12 cellular contexts compared by ENCODE assay signal in genomic region chrX:154239982-154240508, GRCh38. TPM values are rescaled to one million over a fixed set of nuclear protein-coding genes. Genes with fewer than 3 reads are reported as not detected.
DNase-seq lines count a peak whose midpoint lies in the region; ATAC-seq and TF ChIP-seq lines count a peak whose summit lies in the region.
"Not testable (repeated sequence)": the region's sequence is repeated elsewhere in the genome, so short reads cannot be mapped to it uniquely, and the experiment has no call there.
"Had no signal": no experiment of that assay in that cellular context is flagged by ENCODE, and none has a peak within 500 bp of the region (broad histone marks: within the 10 kb centered on the region; RNA-seq: fewer than 3 reads in every experiment).

No MANE protein-coding gene starts in this region.

- H3K27me3 ChIP-seq in Karpas-422 (ENCODE audit: low read length); lung (ENCODE audit: control insufficient read depth, insufficient read depth): not testable (repeated sequence)

- H3K36me3 Mint-ChIP-seq in T-helper 17 cell (ENCODE audit: low read depth); activated CD8-positive, alpha-beta memory T cell treated with anti-CD3 and anti-CD28 coated beads, Interleukin-2, amount 10 ng/mL, durations not matched to agents 7 days and 5 days; central memory CD8-positive, alpha-beta T cell (ENCODE audit: insufficient read depth); osteocyte (ENCODE audit: unreplicated experiment): not testable (repeated sequence)

- H3K9me2 ChIP-seq in Karpas-422 (replicated peaks; ENCODE audit: insufficient read depth, low read length): not testable (repeated sequence)

- H3K27ac ChIP-seq in Karpas-422 (ENCODE audit: low read length); lung (ENCODE audit: low read depth in 1 of 2, low read length in 1 of 2): not testable (repeated sequence)

- not testable (repeated sequence) for H3K79me2 ChIP-seq in Karpas-422 (ENCODE audit: low read length)

- H3K4me3 ChIP-seq in Karpas-422 (ENCODE audit: low read length); lung: not testable (repeated sequence)

- H3K4me1 Mint-ChIP-seq in T-helper 17 cell; activated CD8-positive, alpha-beta memory T cell treated with anti-CD3 and anti-CD28 coated beads, Interleukin-2, amount 10 ng/mL, durations not matched to agents 7 days and 5 days; osteocyte (ENCODE audit: unreplicated experiment): not testable (repeated sequence)
- H3K4me1 Mint-ChIP-seq in central memory CD8-positive, alpha-beta T cell: peaks cover 11% of the 10 kb centered on the region

- H3K4me2 ChIP-seq in Karpas-422 (ENCODE audit: low read depth, low read length, poor library complexity, severe bottlenecking): not testable (repeated sequence)

- DNase-seq in Karpas-422 (peak; percentile 27), lung (ENCODE audit: low spot score) (peak; percentile 28), osteocyte (ENCODE audit: extremely low spot score, unreplicated experiment) (peak; percentile 68)
- DNase-seq in T-helper 17 cell; central memory CD8-positive, alpha-beta T cell (ENCODE audit: low spot score in 2 of 2): not testable (repeated sequence)
- DNase-seq in activated CD8-positive, alpha-beta memory T cell treated with anti-CD3 and anti-CD28 coated beads, Interleukin-2, amount 10 ng/mL, durations not matched to agents 7 days and 5 days: peak; percentile 11

- not testable (repeated sequence) for H3K9me3 ChIP-seq in Karpas-422 (ENCODE audit: low read length); T-helper 17 cell (ENCODE audit: control insufficient read depth, low read length, poor library complexity, severe bottlenecking); lung (ENCODE audit: control insufficient read depth in 2 of 2, insufficient read depth in 1 of 2, low read length in 1 of 2)

- ATAC-seq in T-helper 17 cell; activated CD8-positive, alpha-beta memory T cell treated with anti-CD3 and anti-CD28 coated beads, Interleukin-2, amount 10 ng/mL, durations not matched to agents 7 days and 5 days; central memory CD8-positive, alpha-beta T cell (replicated peaks; ENCODE audit: extremely low read depth, poor library complexity, severe bottlenecking); lung (ENCODE audit: insufficient read depth, low FRiP score): not testable (repeated sequence)
- ATAC-seq in esophagus mucosa: peak; percentile 35

- TF ChIP-seq CTCF in lung (IDR thresholded peaks at IDR 0.05; ENCODE audit: control extremely low read depth, extremely low read depth); osteocyte (IDR thresholded peaks at IDR 0.05): not testable (repeated sequence)

- not testable (repeated sequence) for H2AFZ ChIP-seq in Karpas-422 (ENCODE audit: low read length)

- H4K20me1 ChIP-seq in Karpas-422 (ENCODE audit: insufficient read depth, low read depth, low read length): not testable (repeated sequence)

- WGBS in lung, 2 donors: 83 to 90% methylated on average over 6 of the region's 8 CpGs

- H3K4me1 ChIP-seq in Karpas-422 (ENCODE audit: low read length); lung (ENCODE audit: control insufficient read depth in 2 of 2, insufficient read depth in 2 of 2, low read length in 2 of 2): not testable (repeated sequence)

- not testable (repeated sequence) for H3K27me3 Mint-ChIP-seq in T-helper 17 cell; activated CD8-positive, alpha-beta memory T cell treated with anti-CD3 and anti-CD28 coated beads, Interleukin-2, amount 10 ng/mL, durations not matched to agents 7 days and 5 days; central memory CD8-positive, alpha-beta T cell; osteocyte (ENCODE audit: unreplicated experiment)

- H3K9me3 Mint-ChIP-seq in activated CD8-positive, alpha-beta memory T cell treated with anti-CD3 and anti-CD28 coated beads, Interleukin-2, amount 10 ng/mL, durations not matched to agents 7 days and 5 days (ENCODE audit: low read depth); central memory CD8-positive, alpha-beta T cell; osteocyte (ENCODE audit: unreplicated experiment): not testable (repeated sequence)

- not testable (repeated sequence) for H3K4me3 Mint-ChIP-seq in T-helper 17 cell; activated CD8-positive, alpha-beta memory T cell treated with anti-CD3 and anti-CD28 coated beads, Interleukin-2, amount 10 ng/mL, durations not matched to agents 7 days and 5 days; central memory CD8-positive, alpha-beta T cell; osteocyte (ENCODE audit: unreplicated experiment)

- H3K36me3 ChIP-seq in Karpas-422 (ENCODE audit: insufficient read depth, low read length); lung (ENCODE audit: control insufficient read depth in 2 of 2, insufficient read depth in 2 of 2, low read length in 2 of 2): not testable (repeated sequence)

- H3K27ac Mint-ChIP-seq in T-helper 17 cell: peak overlapping the region; percentile 19
- not testable (repeated sequence) for H3K27ac Mint-ChIP-seq in activated CD8-positive, alpha-beta memory T cell treated with anti-CD3 and anti-CD28 coated beads, Interleukin-2, amount 10 ng/mL, durations not matched to agents 7 days and 5 days; osteocyte (ENCODE audit: unreplicated experiment)
- peak overlapping the region; percentile 74 for H3K27ac Mint-ChIP-seq in central memory CD8-positive, alpha-beta T cell (ENCODE audit: low read depth)

- CTCF ChIA-PET in activated CD8-positive, alpha-beta memory T cell treated with anti-CD3 and anti-CD28 coated beads, Interleukin-2, amount 10 ng/mL, durations not matched to agents 7 days and 5 days (lab: Charles Lee): not testable (repeated sequence)

- H3K9ac ChIP-seq in Karpas-422 (ENCODE audit: low read length): not testable (repeated sequence)

RNA-seq across cellular contexts. Expression of gene OPN1MW3, which starts 17.3 kb away (rescaled TPM):
- total RNA-seq in Karpas-422 (2014; rRNA removed; shearing (Covaris generic); ENCODE audit: low replicate concordance): not detected in 2 replicates
- total RNA-seq in T-helper 17 cell (not detected), esophagus mucosa (not detected), lung (not detected), osteocyte (not detected in 2 replicates)
- total RNA-seq in activated CD8-positive, alpha-beta memory T cell treated with anti-CD3 and anti-CD28 coated beads, Interleukin-2, amount 10 ng/mL, durations not matched to agents 7 days and 5 days: not detected
- not detected for polyA plus RNA-seq in lung
- total RNA-seq: Caco-2; CD4-positive, CD25-positive, alpha-beta regulatory T cell; GM23248; H4; HT-29 had no signal
- polyA plus RNA-seq: CD4-positive, CD25-positive, alpha-beta regulatory T cell; GM23248 had no signal

RNA-seq across cellular contexts. Expression of gene OPN1MW2, which starts 20.5 kb away (rescaled TPM):
- total RNA-seq in Karpas-422 (2014; rRNA removed; shearing (Covaris generic); ENCODE audit: low replicate concordance): not detected in 2 replicates
- total RNA-seq in T-helper 17 cell (not detected), esophagus mucosa (not detected), lung (not detected), osteocyte (not detected in 2 replicates)
- total RNA-seq in activated CD8-positive, alpha-beta memory T cell treated with anti-CD3 and anti-CD28 coated beads, Interleukin-2, amount 10 ng/mL, durations not matched to agents 7 days and 5 days: not detected
- polyA plus RNA-seq in lung: not detected
- total RNA-seq: Caco-2; CD4-positive, CD25-positive, alpha-beta regulatory T cell; GM23248; H4; HT-29 had no signal
- polyA plus RNA-seq: CD4-positive, CD25-positive, alpha-beta regulatory T cell; GM23248 had no signal

RNA-seq across cellular contexts. Expression of gene TEX28, which starts 54.9 kb away (rescaled TPM):
- total RNA-seq in Karpas-422 (2014; rRNA removed; shearing (Covaris generic); ENCODE audit: low replicate concordance): not detected in 2 replicates
- total RNA-seq in T-helper 17 cell: not detected
- not detected for total RNA-seq in activated CD8-positive, alpha-beta memory T cell treated with anti-CD3 and anti-CD28 coated beads, Interleukin-2, amount 10 ng/mL, durations not matched to agents 7 days and 5 days
- not detected for total RNA-seq in esophagus mucosa
- total RNA-seq in lung: not detected
- polyA plus RNA-seq in lung: under 1 TPM in 1 of 2 donors, not detected in 1; 0.02 TPM
- total RNA-seq in osteocyte: not detected in 2 replicates
- total RNA-seq: Caco-2; CD4-positive, CD25-positive, alpha-beta regulatory T cell; GM23248; H4; HT-29 had no signal
- polyA plus RNA-seq: CD4-positive, CD25-positive, alpha-beta regulatory T cell; GM23248 had no signal

RNA-seq across cellular contexts. Expression of gene TKTL1, which starts 55.5 kb away (rescaled TPM):
- not detected in 2 replicates for total RNA-seq in Karpas-422 (2014; rRNA removed; shearing (Covaris generic); ENCODE audit: low replicate concordance)
- total RNA-seq in T-helper 17 cell (1 to 10 TPM; 3.0 to 4.2 TPM), esophagus mucosa (not detected), lung (1 to 10 TPM in 1 of 2 donors, under 1 TPM in 1; 0.18 to 1.5 TPM), osteocyte (not detected in 2 replicates)
- 1 to 10 TPM in 1 of 2 experiments, under 1 TPM in 1; 0.75 to 1.1 TPM for total RNA-seq in activated CD8-positive, alpha-beta memory T cell treated with anti-CD3 and anti-CD28 coated beads, Interleukin-2, amount 10 ng/mL, durations not matched to agents 7 days and 5 days
- polyA plus RNA-seq in lung: under 1 TPM in 1 of 2 donors, not detected in 1; 0.54 TPM
- total RNA-seq: Caco-2, GM23248, HT-29 had no signal
- polyA plus RNA-seq: GM23248 had no signal

RNA-seq across cellular contexts. Expression of gene OPN1MW, which starts 57.6 kb away (rescaled TPM):
- not detected in 2 replicates for total RNA-seq in Karpas-422 (2014; rRNA removed; shearing (Covaris generic); ENCODE audit: low replicate concordance)
- total RNA-seq in T-helper 17 cell: not detected
- total RNA-seq in activated CD8-positive, alpha-beta memory T cell treated with anti-CD3 and anti-CD28 coated beads, Interleukin-2, amount 10 ng/mL, durations not matched to agents 7 days and 5 days: not detected
- total RNA-seq in esophagus mucosa: not detected
- not detected for total RNA-seq in lung
- polyA plus RNA-seq in lung: not detected
- total RNA-seq in osteocyte: not detected in 2 replicates
- total RNA-seq: Caco-2; CD4-positive, CD25-positive, alpha-beta regulatory T cell; GM23248; H4; HT-29 had no signal
- polyA plus RNA-seq: CD4-positive, CD25-positive, alpha-beta regulatory T cell; GM23248 had no signal
